15 cellular contexts compared by ENCODE assay signal in the genomic region with DNA sequence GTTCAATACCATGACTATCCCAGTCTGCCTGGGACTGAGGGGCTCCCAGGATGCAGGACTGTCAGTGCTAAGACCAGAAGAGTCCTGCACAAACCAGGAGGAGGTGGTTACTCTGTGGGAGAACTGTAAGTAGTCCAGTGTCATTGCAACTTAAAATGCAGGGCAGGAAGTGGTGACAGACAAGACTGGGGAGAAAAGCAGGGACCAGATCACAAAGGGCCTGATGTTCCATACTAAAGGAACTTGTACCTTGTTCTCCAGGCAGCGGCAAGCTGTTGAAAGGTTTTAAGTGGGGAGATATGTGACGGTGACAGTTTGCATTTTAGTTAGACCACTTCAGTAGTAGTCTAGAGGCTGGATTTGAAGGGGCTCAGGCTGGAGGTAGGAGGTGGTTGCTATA.
"Had no signal": no experiment of that assay in that cellular context is flagged by ENCODE, and none has a peak within 500 bp of the region (broad histone marks: within the 10 kb centered on the region; RNA-seq: fewer than 3 reads in every experiment).

No MANE protein-coding gene starts in this region.

- H3K4me3 ChIP-seq: coronary artery, esophagus squamous epithelium, hepatocyte, prostate gland, thoracic aorta, upper lobe of right lung had no signal

- ATAC-seq: activated T-cell treated with anti-CD3 and anti-CD28 coated beads, Interleukin-2, amount 50 U/mL, for 4 hours; sciatic nerve; upper lobe of right lung had no signal

- DNase-seq: activated CD4-positive, alpha-beta T cell treated with anti-CD3 and anti-CD28 coated beads, Interleukin-2, amount 50 U/mL, for 48 hours; activated effector memory CD4-positive, alpha-beta T cell treated with anti-CD3 and anti-CD28 coated beads, Interleukin-2, amount 50 U/mL, for 16 hours; activated T-cell treated with anti-CD3 and anti-CD28 coated beads, Interleukin-2, amount 50 U/mL, for 4 hours; amniotic stem cell; caudate nucleus; esophagus squamous epithelium; mesendoderm; occipital lobe; T-helper 9 cell; upper lobe of right lung had no signal
